In the genomic region with DNA sequence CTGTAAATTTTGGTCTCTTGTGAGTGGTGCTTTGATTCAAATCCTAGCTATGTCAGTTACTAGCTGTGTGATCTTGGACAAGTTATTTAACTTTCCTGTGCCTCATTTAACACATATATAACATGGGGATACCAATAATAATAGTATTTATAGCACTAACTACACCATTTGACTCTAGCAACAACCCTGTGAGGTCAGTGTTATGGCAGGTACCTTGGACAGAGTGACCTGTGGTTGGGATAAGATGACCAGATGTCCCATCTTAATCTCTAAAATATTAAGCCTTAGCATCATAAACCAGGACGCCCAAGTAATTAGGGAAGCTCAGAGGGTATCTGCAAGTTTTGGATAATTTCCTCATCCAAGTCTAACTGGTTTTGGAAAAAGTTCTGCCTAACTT, we compare ENCODE assay signal across 37 cellular contexts.
"Had no signal": no experiment of that assay in that cellular context is flagged by ENCODE, and none has a peak within 500 bp of the region (broad histone marks: within the 10 kb centered on the region; RNA-seq: fewer than 3 reads in every experiment).

No MANE protein-coding gene starts in this region.

- H3K27ac ChIP-seq: adrenal gland, body of pancreas, esophagus muscularis mucosa, foreskin keratinocyte, gastrocnemius medialis, heart left ventricle, WERI-Rb-1 had no signal

- H3K9me3 Mint-ChIP-seq: activated B cell treated with CpG ODN at 0.5 μM for 24 hours; activated CD8-positive, alpha-beta T cell treated with anti-CD3 and anti-CD28 coated beads for 36 hours; activated naive CD4-positive, alpha-beta T cell treated with anti-CD3 and anti-CD28 coated beads for 36 hours; activated naive CD4-positive, alpha-beta T cell treated with anti-CD3 and anti-CD28 coated beads, Interleukin-2, amount 50 U/mL, for 24 hours; activated naive CD8-positive, alpha-beta T cell treated with anti-CD3 and anti-CD28 coated beads for 36 hours; activated naive CD8-positive, alpha-beta T cell treated with anti-CD3 and anti-CD28 coated beads, Interleukin-2, amount 50 U/mL, for 24 hours; activated T-helper 2 cell treated with anti-CD3 and anti-CD28 coated beads, Interferon-gamma antibody, Interleukin-2, Interleukin-4, amounts not matched to agents 10 μg/mL and 5 μg/mL and 100 μg/mL, durations not matched to agents 14 hours and 24 hours and 36 hours; effector memory CD8-positive, alpha-beta T cell; T-helper 2 cell treated with Interferon-gamma antibody and Interleukin-4, amounts not matched to agents 5 μg/mL and 100 μg/mL, for 36 hours had no signal

- H3K36me3 Mint-ChIP-seq: activated naive CD4-positive, alpha-beta T cell treated with anti-CD3 and anti-CD28 coated beads, Interleukin-2, amount 50 U/mL, for 24 hours; activated naive CD8-positive, alpha-beta T cell treated with anti-CD3 and anti-CD28 coated beads for 36 hours had no signal

- DNase-seq: activated B cell treated with CpG ODN at 0.5 μM for 24 hours; activated CD4-positive, alpha-beta T cell treated with anti-CD3 and anti-CD28 coated beads for 48 hours; activated CD4-positive, alpha-beta T cell treated with anti-CD3 and anti-CD28 coated beads, Interleukin-2, amount 50 U/mL, for 1 hour; activated CD4-positive, alpha-beta T cell treated with anti-CD3 and anti-CD28 coated beads, Interleukin-2, amount 50 U/mL, for 48 hours; activated CD8-positive, alpha-beta memory T cell treated with anti-CD3 and anti-CD28 coated beads for 24 hours; activated CD8-positive, alpha-beta memory T cell treated with anti-CD3 and anti-CD28 coated beads, Interleukin-2, amount 50 U/mL, for 4 hours; activated CD8-positive, alpha-beta T cell treated with anti-CD3 and anti-CD28 coated beads for 36 hours; activated effector memory CD4-positive, alpha-beta T cell treated with anti-CD3 and anti-CD28 coated beads, Interleukin-2, amount 50 U/mL, for 16 hours; activated naive CD4-positive, alpha-beta T cell treated with anti-CD3 and anti-CD28 coated beads for 36 hours; activated naive CD8-positive, alpha-beta T cell treated with anti-CD3 and anti-CD28 coated beads for 36 hours; activated naive CD8-positive, alpha-beta T cell treated with anti-CD3 and anti-CD28 coated beads, Interleukin-2, amount 50 U/mL, for 24 hours; activated T-cell treated with anti-CD3 and anti-CD28 coated beads, Interleukin-2, amount 50 U/mL, for 1 hour; activated T-cell treated with anti-CD3 and anti-CD28 coated beads, Interleukin-2, amount 50 U/mL, for 48 hours; adrenal gland; amygdala; aorta; body of pancreas; caudate nucleus; cortex of kidney; dermis blood vessel endothelial cell; effector CD4-positive, alpha-beta T cell; effector memory CD8-positive, alpha-beta T cell; erythroblast; foreskin keratinocyte; gastrocnemius medialis; glutamatergic neuron; heart left ventricle; T-helper 17 cell; T1000; WERI-Rb-1 had no signal

- H3K4me1 Mint-ChIP-seq: activated B cell treated with CpG ODN at 0.5 μM for 24 hours; activated naive CD4-positive, alpha-beta T cell treated with anti-CD3 and anti-CD28 coated beads, Interleukin-2, amount 50 U/mL, for 24 hours; activated naive CD8-positive, alpha-beta T cell treated with anti-CD3 and anti-CD28 coated beads for 36 hours; activated naive CD8-positive, alpha-beta T cell treated with anti-CD3 and anti-CD28 coated beads, Interleukin-2, amount 50 U/mL, for 24 hours had no signal

- H3K9me3 ChIP-seq: adrenal gland, body of pancreas, esophagus muscularis mucosa, gastrocnemius medialis, heart left ventricle had no signal

- FAIRE-seq: colon had no signal

- H3K27me3 ChIP-seq: adrenal gland, body of pancreas, esophagus muscularis mucosa, foreskin keratinocyte, gastrocnemius medialis, heart left ventricle had no signal

- H3K4me3 Mint-ChIP-seq: activated B cell treated with CpG ODN at 0.5 μM for 24 hours; activated CD8-positive, alpha-beta T cell treated with anti-CD3 and anti-CD28 coated beads for 36 hours; activated naive CD4-positive, alpha-beta T cell treated with anti-CD3 and anti-CD28 coated beads for 36 hours; activated naive CD4-positive, alpha-beta T cell treated with anti-CD3 and anti-CD28 coated beads, Interleukin-2, amount 50 U/mL, for 24 hours; activated naive CD8-positive, alpha-beta T cell treated with anti-CD3 and anti-CD28 coated beads for 36 hours; activated naive CD8-positive, alpha-beta T cell treated with anti-CD3 and anti-CD28 coated beads, Interleukin-2, amount 50 U/mL, for 24 hours; activated T-helper 1 cell treated with anti-CD3 and anti-CD28 coated beads, Interleukin-12 subunit alpha, Interleukin-12 subunit beta, Interleukin-2, Interleukin-4 antibody, amounts not matched to agents 30 ng/mL and 10 ng/mL and 1 ng/mL, durations not matched to agents 14 hours and 24 hours and 36 hours; effector memory CD8-positive, alpha-beta T cell; T-helper 17 cell; T-helper 2 cell treated with Interferon-gamma antibody and Interleukin-4, amounts not matched to agents 5 μg/mL and 100 μg/mL, for 36 hours had no signal

- H3K27ac Mint-ChIP-seq: activated B cell treated with CpG ODN at 0.5 μM for 24 hours; activated CD8-positive, alpha-beta T cell treated with anti-CD3 and anti-CD28 coated beads for 36 hours; activated naive CD4-positive, alpha-beta T cell treated with anti-CD3 and anti-CD28 coated beads for 36 hours; activated naive CD4-positive, alpha-beta T cell treated with anti-CD3 and anti-CD28 coated beads, Interleukin-2, amount 50 U/mL, for 24 hours; activated naive CD8-positive, alpha-beta T cell treated with anti-CD3 and anti-CD28 coated beads for 36 hours; activated naive CD8-positive, alpha-beta T cell treated with anti-CD3 and anti-CD28 coated beads, Interleukin-2, amount 50 U/mL, for 24 hours; activated T-helper 1 cell treated with anti-CD3 and anti-CD28 coated beads, Interleukin-12 subunit alpha, Interleukin-12 subunit beta, Interleukin-2, Interleukin-4 antibody, amounts not matched to agents 30 ng/mL and 10 ng/mL and 1 ng/mL, durations not matched to agents 14 hours and 24 hours and 36 hours; activated T-helper 2 cell treated with anti-CD3 and anti-CD28 coated beads, Interferon-gamma antibody, Interleukin-2, Interleukin-4, amounts not matched to agents 10 μg/mL and 5 μg/mL and 100 μg/mL, durations not matched to agents 14 hours and 24 hours and 36 hours; effector memory CD8-positive, alpha-beta T cell; T-helper 17 cell; T-helper 2 cell treated with Interferon-gamma antibody and Interleukin-4, amounts not matched to agents 5 μg/mL and 100 μg/mL, for 36 hours had no signal

- H3K27me3 Mint-ChIP-seq: activated B cell treated with CpG ODN at 0.5 μM for 24 hours; activated CD8-positive, alpha-beta T cell treated with anti-CD3 and anti-CD28 coated beads for 36 hours; activated naive CD4-positive, alpha-beta T cell treated with anti-CD3 and anti-CD28 coated beads, Interleukin-2, amount 50 U/mL, for 24 hours; activated naive CD8-positive, alpha-beta T cell treated with anti-CD3 and anti-CD28 coated beads for 36 hours; activated naive CD8-positive, alpha-beta T cell treated with anti-CD3 and anti-CD28 coated beads, Interleukin-2, amount 50 U/mL, for 24 hours had no signal

- ATAC-seq: activated CD4-positive, CD25-positive, alpha-beta regulatory T cell treated with anti-CD3 and anti-CD28 coated beads, Interleukin-2, amount 50 U/mL, for 24 hours; activated CD8-positive, alpha-beta T cell treated with anti-CD3 and anti-CD28 coated beads for 36 hours; activated naive CD8-positive, alpha-beta T cell treated with anti-CD3 and anti-CD28 coated beads, Interleukin-2, amount 50 U/mL, for 24 hours; body of pancreas; effector memory CD8-positive, alpha-beta T cell; foreskin keratinocyte; gastrocnemius medialis; heart left ventricle; T-helper 17 cell had no signal

- H3K36me3 ChIP-seq: adrenal gland, esophagus muscularis mucosa, gastrocnemius medialis, heart left ventricle, WERI-Rb-1 had no signal

- H3K4me1 ChIP-seq: adrenal gland, esophagus muscularis mucosa, foreskin keratinocyte, gastrocnemius medialis, heart left ventricle had no signal

- H3K4me3 ChIP-seq: adrenal gland, body of pancreas, esophagus muscularis mucosa, gastrocnemius medialis, heart left ventricle had no signal
